18 cellular contexts compared by ENCODE assay signal in genomic region chr16:11422381-11423314, GRCh38.
"Had no signal": no experiment of that assay in that cellular context is flagged by ENCODE, and none has a peak within 500 bp of the region (broad histone marks: within the 10 kb centered on the region; RNA-seq: fewer than 3 reads in every experiment).

No MANE protein-coding gene starts in this region.

- DNase-seq: erythroblast; foreskin melanocyte; head of caudate nucleus; kidney glomerular epithelial cell; mesendoderm; naive B cell; ovary; sigmoid colon; stimulated activated CD4-positive, alpha-beta T cell treated with anti-CD3 and anti-CD28 coated beads, Interleukin-12 subunit alpha, Interleukin-12 subunit beta, amount 100 ng/mL, for 4 hours; stimulated activated CD4-positive, alpha-beta T cell treated with anti-CD3 and anti-CD28 coated beads, Interleukin-2, amount 100 ng/mL, for 48 hours; stimulated activated naive CD4-positive, alpha-beta T cell treated with Interleukin-2 at 50 U/mL for 16 hours; tibial artery had no signal

- H3K27me3 ChIP-seq: hepatocyte, ovary, right atrium auricular region, sigmoid colon, suprapubic skin, tibial artery, upper lobe of left lung, vagina had no signal

- H3K4me3 ChIP-seq: hepatocyte, ovary, right atrium auricular region, sigmoid colon, skin epidermis, suprapubic skin, tibial artery, upper lobe of left lung, vagina had no signal

- H3K79me2 ChIP-seq: hepatocyte had no signal

- H3K4me2 ChIP-seq: hepatocyte had no signal

- H3K36me3 Mint-ChIP-seq: naive B cell had no signal

- H3K4me1 ChIP-seq: right atrium auricular region, sigmoid colon, suprapubic skin, tibial artery, upper lobe of left lung, vagina had no signal

- H3K36me3 ChIP-seq: ovary, right atrium auricular region, sigmoid colon, suprapubic skin, tibial artery, upper lobe of left lung, vagina had no signal

- H3K27ac ChIP-seq: hepatocyte, ovary, right atrium auricular region, sigmoid colon, skin epidermis, suprapubic skin, tibial artery, upper lobe of left lung, vagina had no signal

- H2AFZ ChIP-seq: hepatocyte had no signal

- H3K27me3 Mint-ChIP-seq: naive B cell had no signal

- H3K9me3 ChIP-seq: ovary, right atrium auricular region, sigmoid colon, suprapubic skin, tibial artery, upper lobe of left lung, vagina had no signal
